ENCODE assay signal across 31 cellular contexts in the genomic region with DNA sequence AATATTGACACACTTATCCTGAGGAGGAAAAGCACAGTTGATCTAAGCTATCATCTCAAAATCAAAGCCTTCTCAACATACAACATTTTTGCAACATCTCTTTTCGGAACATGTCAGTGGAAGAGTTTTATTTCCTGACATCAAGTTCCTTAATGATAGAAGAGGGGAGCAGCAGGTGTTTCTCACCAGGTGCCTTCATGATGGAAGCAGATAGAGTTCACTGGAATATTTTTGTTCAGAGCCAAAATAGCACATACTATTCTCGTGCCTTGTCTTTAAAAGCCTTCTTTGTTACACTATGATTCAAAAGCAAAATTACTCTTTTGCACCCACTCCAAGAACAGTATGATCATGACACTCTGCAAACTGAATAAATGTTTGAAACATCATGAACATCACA.
"Had no signal": no experiment of that assay in that cellular context is flagged by ENCODE, and none has a peak within 500 bp of the region (broad histone marks: within the 10 kb centered on the region; RNA-seq: fewer than 3 reads in every experiment).

No MANE protein-coding gene starts in this region.

- H3K27ac ChIP-seq: adrenal gland, ascending aorta, body of pancreas, brain microvascular endothelial cell, breast epithelium, cardiac muscle cell had no signal

- ATAC-seq: activated naive CD4-positive, alpha-beta T cell treated with anti-CD3 and anti-CD28 coated beads, Interleukin-2, amount 50 U/mL, for 72 hours; activated naive CD8-positive, alpha-beta T cell treated with anti-CD3 and anti-CD28 coated beads, Interleukin-2, amount 50 U/mL, for 24 hours; activated T-cell treated with anti-CD3 and anti-CD28 coated beads, Interleukin-2, amount 50 U/mL, for 4 hours; activated T-cell treated with anti-CD3 and anti-CD28 coated beads, Interleukin-2, amount 50 U/mL, for 72 hours; activated T-helper 17 cell treated with anti-CD3 and anti-CD28 coated beads, Interleukin-2, amount 50 U/mL, for 72 hours; body of pancreas had no signal

- DNase-seq: activated effector memory CD4-positive, alpha-beta T cell treated with anti-CD3 and anti-CD28 coated beads, Interleukin-2, amount 50 U/mL, for 16 hours; activated effector memory CD4-positive, alpha-beta T cell treated with Interleukin-2 at 50 U/mL for 16 hours; activated gamma-delta T cell; activated gamma-delta T cell treated with Interleukin-2 at 50 U/mL for 16 hours; activated naive CD4-positive, alpha-beta T cell; activated naive CD4-positive, alpha-beta T cell treated with anti-CD3 and anti-CD28 coated beads for 36 hours; activated naive CD4-positive, alpha-beta T cell treated with anti-CD3 and anti-CD28 coated beads, Interleukin-2, amount 10 ng/mL, durations not matched to agents 7 days and 5 days; activated naive CD4-positive, alpha-beta T cell treated with anti-CD3 and anti-CD28 coated beads, Interleukin-2, amount 50 U/mL, for 16 hours; activated naive CD4-positive, alpha-beta T cell treated with Interleukin-2 at 50 U/mL for 16 hours; activated naive CD8-positive, alpha-beta T cell treated with anti-CD3 and anti-CD28 coated beads for 36 hours; activated naive CD8-positive, alpha-beta T cell treated with anti-CD3 and anti-CD28 coated beads, Interleukin-2, amount 10 ng/mL, durations not matched to agents 7 days and 5 days; activated naive CD8-positive, alpha-beta T cell treated with anti-CD3 and anti-CD28 coated beads, Interleukin-2, amount 50 U/mL, for 24 hours; activated T-cell treated with anti-CD3 and anti-CD28 coated beads, Interleukin-2, amount 50 U/mL, for 1 hour; activated T-cell treated with anti-CD3 and anti-CD28 coated beads, Interleukin-2, amount 50 U/mL, for 24 hours; activated T-cell treated with anti-CD3 and anti-CD28 coated beads, Interleukin-2, amount 50 U/mL, for 4 hours; activated T-cell treated with anti-CD3 and anti-CD28 coated beads, Interleukin-2, amount 50 U/mL, for 48 hours; activated T-cell treated with anti-CD3 and anti-CD28 coated beads, Interleukin-2, amount 50 U/mL, for 72 hours; adrenal gland; amniotic stem cell; amygdala; anterior cingulate cortex; aorta; body of pancreas; brain microvascular endothelial cell; central memory CD4-positive, alpha-beta T cell; cerebellar nuclear complex had no signal
